16 cellular contexts compared by ENCODE assay signal in genomic region chr7:155861480-155861868, GRCh38. TPM values are rescaled to one million over a fixed set of nuclear protein-coding genes. Genes with fewer than 3 reads are reported as not detected.
DNase-seq lines count a peak whose midpoint lies in the region; ATAC-seq and TF ChIP-seq lines count a peak whose summit lies in the region.
"Had no signal": no experiment of that assay in that cellular context is flagged by ENCODE, and none has a peak within 500 bp of the region (broad histone marks: within the 10 kb centered on the region; RNA-seq: fewer than 3 reads in every experiment).

No MANE protein-coding gene starts in this region.

- intact Hi-C loops in Right ventricle myocardium inferior (cut with DNase I) = no loop called here
- intact Hi-C loops in vagina (cut with DNase I) = no loop called here
- intact Hi-C loops in sigmoid colon (cut with DNase I) = no loop called here

- TF ChIP-seq CTCF in right atrium auricular region (IDR thresholded peaks at IDR 0.05) (no peak), vagina (IDR thresholded peaks at IDR 0.05) (no peak), sigmoid colon (IDR thresholded peaks at IDR 0.05) (no peak)

- no peak for DNase-seq in Right ventricle myocardium inferior (ENCODE audit: missing footprints)
- no peak for DNase-seq in right atrium auricular region (ENCODE audit: low spot score)
- DNase-seq in ecto neural progenitor cell (ENCODE audit: low spot score) = peak; percentile 36
- DNase-seq in myocyte (ENCODE audit: low read depth) = peak; percentile 49
- DNase-seq in vagina (ENCODE audit: extremely low spot score in 2 of 2) = peak; percentile 5 to 43
- no peak for DNase-seq in COLO829 (ENCODE audit: low spot score)
- no peak for DNase-seq in sigmoid colon
- DNase-seq in KBM-7 = no peak
- DNase-seq: activated B cell treated with CpG ODN at 0.5 μM for 24 hours; activated gamma-delta T cell; stimulated activated naive CD4-positive, alpha-beta T cell treated with Interleukin-2 at 50 U/mL for 16 hours; uterus had no signal

- no peak for TF ChIP-seq POLR2A in vagina (IDR thresholded peaks at IDR 0.05)
- no peak for TF ChIP-seq POLR2A in sigmoid colon (IDR thresholded peaks at IDR 0.05)

- no peaks in the 10 kb centered on the region for H3K27me3 ChIP-seq in right atrium auricular region
- H3K27me3 ChIP-seq in vagina = no peaks in the 10 kb centered on the region
- H3K27me3 ChIP-seq in sigmoid colon = peaks cover 0 to 46% (median 0%) of the 10 kb centered on the region in 3 donors
- H3K27me3 ChIP-seq: uterus had no signal

- peak; percentile 62 for ATAC-seq in Right ventricle myocardium inferior

- in situ Hi-C loops in KBM-7 (cut with MboI; ENCODE audit: low pct_unique_long_range_greater_than_20kb, low sequenced_read_pairs) = no loop called here

- 13 to 57% methylated on average over 11 of the region's 11 CpGs for WGBS in sigmoid colon, 2 donors

- H3K4me1 ChIP-seq in right atrium auricular region (peaks cover 0 to 16% of the 10 kb centered on the region in 2 donors), vagina (peaks cover 11% of the 10 kb centered on the region), sigmoid colon (no peaks in the 10 kb centered on the region)
- H3K4me1 ChIP-seq: prostate gland, uterus had no signal

- H3K4me3 ChIP-seq in right atrium auricular region (no peak overlapping the region), vagina (no peak overlapping the region), sigmoid colon (no peak overlapping the region)
- H3K4me3 ChIP-seq: prostate gland, uterus had no signal

- H3K9me3 ChIP-seq in right atrium auricular region = no peaks in the 10 kb centered on the region
- H3K9me3 ChIP-seq in vagina = no peaks in the 10 kb centered on the region
- H3K9me3 ChIP-seq in sigmoid colon = no peaks in the 10 kb centered on the region
- H3K9me3 ChIP-seq: prostate gland, uterus had no signal

- H3K27ac ChIP-seq in right atrium auricular region = no peak overlapping the region
- no peak overlapping the region for H3K27ac ChIP-seq in vagina
- H3K27ac ChIP-seq in sigmoid colon = no peak overlapping the region
- H3K27ac ChIP-seq: KMS-11, prostate gland, uterus had no signal

- TF ChIP-seq EP300 in sigmoid colon (IDR thresholded peaks at IDR 0.05) = no peak

- H3K36me3 ChIP-seq in right atrium auricular region (no peaks in the 10 kb centered on the region), vagina (no peaks in the 10 kb centered on the region), sigmoid colon (no peaks in the 10 kb centered on the region)
- H3K36me3 ChIP-seq: prostate gland, uterus had no signal

RNA-seq across cellular contexts. Expression of gene SHH, which starts 49.2 kb away (rescaled TPM):
- total RNA-seq in Right ventricle myocardium inferior (not detected), right atrium auricular region (not detected), myocyte (0.08 TPM in 1 of 2 replicates, not detected in the other), vagina (0.25 TPM), sigmoid colon (not detected)
- 0.01 TPM for polyA plus RNA-seq in myocyte (2012)
- 1 to 10 TPM in 1 of 3 donors, under 1 TPM in 2; 0.46 to 1.8 (median 0.60) TPM for polyA plus RNA-seq in sigmoid colon
- total RNA-seq: activated B cell treated with CpG ODN at 0.5 μM for 24 hours, fibroblast of villous mesenchyme, H4 had no signal

Comparison
In these comparisons a context has a peak if more than half of its experiments do, and no peak if none do; other contexts are left out.
1. DNase-seq: peak in ecto neural progenitor cell (single experiment), myocyte (single experiment) and vagina (2 of 2); none in Right ventricle myocardium inferior (single experiment), right atrium auricular region (single experiment), COLO829 (single experiment), sigmoid colon (single experiment) and KBM-7 (single experiment).